1 cellular context compared by ENCODE assay signal in genomic region chr16:4402439-4403132, GRCh38.
TF ChIP-seq lines count a peak whose summit lies in the region.

No MANE protein-coding gene starts in this region.

TF ChIP-seq in HepG2, 621 proteins besides CTCF, POLR2A, EP300 and RAD21 (continued from another document and continues in another):
- TF ChIP-seq SNAPC4 (CRISPR knock-in tag; IDR thresholded peaks at IDR 0.05) (no peak), PCBP1 (IDR thresholded peaks at IDR 0.05; ENCODE audit: borderline replicate concordance, low read depth, low read length) (0 out of 2 replicates have a peak, but pooled peaks have one; percentile 62), ZNF75D (CRISPR knock-in tag; IDR thresholded peaks at IDR 0.05; ENCODE audit: borderline replicate concordance) (no peak), FOXM1 (CRISPR knock-in tag; IDR thresholded peaks at IDR 0.05) (no peak), PHF5A (CRISPR knock-in tag; IDR thresholded peaks at IDR 0.05; ENCODE audit: low read depth, unreplicated experiment) (no peak), SYNCRIP (IDR thresholded peaks at IDR 0.05; ENCODE audit: insufficient read depth, low read depth, low read length) (no peak), IRF9 (CRISPR knock-in tag; IDR thresholded peaks at IDR 0.05; ENCODE audit: borderline replicate concordance) (0 out of 2 replicates have a peak, but pooled peaks have one; percentile 44), ZSCAN29 (CRISPR knock-in tag; conservative IDR thresholded peaks at IDR 0.05) (no peak), KIAA2018 (CRISPR knock-in tag; IDR thresholded peaks at IDR 0.05; ENCODE audit: borderline replicate concordance) (no peak), CENPBD1 (CRISPR knock-in tag; IDR thresholded peaks at IDR 0.05; ENCODE audit: borderline replicate concordance, low read depth) (no peak), KMT2B (CRISPR knock-in tag; IDR thresholded peaks at IDR 0.05) (no peak), HMGXB3 (CRISPR knock-in tag; IDR thresholded peaks at IDR 0.05; ENCODE audit: borderline replicate concordance) (no peak), HNF1B (CRISPR knock-in tag; IDR thresholded peaks at IDR 0.05) (peak; percentile 91), HNRNPK (IDR thresholded peaks at IDR 0.05; ENCODE audit: low read depth, low read length, poor library complexity, severe bottlenecking) (no peak), MAZ (IDR thresholded peaks at IDR 0.05; ENCODE audit: borderline replicate concordance, low read depth, low read length) (no peak), MAZ (CRISPR knock-in tag; IDR thresholded peaks at IDR 0.05; ENCODE audit: low read depth) (0 out of 2 replicates have a peak, but pooled peaks have one; percentile 31), NCOA5 (CRISPR knock-in tag; IDR thresholded peaks at IDR 0.05) (no peak), ZNF230 (CRISPR knock-in tag; IDR thresholded peaks at IDR 0.05) (no peak), CCAR2 (optimal IDR thresholded peaks at IDR 0.05; ENCODE audit: low read depth, low read length) (no peak), AKNA (CRISPR knock-in tag; IDR thresholded peaks at IDR 0.05; ENCODE audit: borderline replicate concordance) (no peak), ZNF18 (CRISPR knock-in tag; IDR thresholded peaks at IDR 0.05; ENCODE audit: insufficient replicate concordance) (no peak), MLLT10 (CRISPR knock-in tag; IDR thresholded peaks at IDR 0.05) (no peak)
